Comparison of ENCODE assay signal across 20 cellular contexts in the genomic region with DNA sequence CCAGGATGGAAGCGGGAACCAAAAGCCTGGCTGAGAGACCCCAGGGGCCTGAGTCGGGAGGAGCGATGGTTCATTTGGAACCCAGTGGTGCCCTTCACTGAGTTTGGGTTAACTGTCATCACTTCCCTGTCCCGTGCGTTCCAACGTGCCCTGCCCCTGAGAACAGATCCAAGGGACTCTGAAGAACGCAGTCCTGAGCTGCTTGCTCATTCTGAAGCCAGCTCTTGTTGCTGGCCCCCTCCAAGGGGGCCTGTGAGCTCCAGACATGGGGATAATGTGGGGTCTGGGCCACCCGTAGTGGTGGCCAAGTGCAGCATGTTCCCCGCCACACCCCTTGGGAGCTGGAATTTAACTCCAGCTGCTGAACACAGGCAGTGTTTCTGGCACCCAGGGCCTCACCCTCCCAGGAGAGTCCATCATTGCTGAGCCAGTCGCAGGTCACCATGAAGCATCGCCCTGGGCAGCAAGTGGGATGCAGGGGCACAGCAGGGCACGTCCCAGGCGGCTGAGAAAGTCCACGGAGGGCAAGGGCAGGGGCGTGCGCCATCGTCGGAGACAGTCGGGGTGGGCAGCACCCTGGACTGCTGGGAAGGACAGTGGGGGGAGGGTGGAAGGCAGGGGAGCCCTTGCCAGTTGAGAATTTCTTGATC.
DNase-seq lines count a peak whose midpoint lies in the region; TF ChIP-seq lines count a peak whose summit lies in the region.
"Had no signal": no experiment of that assay in that cellular context is flagged by ENCODE, and none has a peak within 500 bp of the region (broad histone marks: within the 10 kb centered on the region; RNA-seq: fewer than 3 reads in every experiment).

No MANE protein-coding gene starts in this region.

- peaks cover 21% of the 10 kb centered on the region for H3K4me1 ChIP-seq in testis
- no peaks in the 10 kb centered on the region for H3K4me1 ChIP-seq in SJCRH30
- H3K4me1 ChIP-seq: Caco-2 had no signal

- H3K27ac ChIP-seq in coronary artery (no peak overlapping the region), testis (no peak overlapping the region), SJCRH30 (no peak overlapping the region)
- H3K27ac ChIP-seq: 22Rv1, BLaER1, GM23248 had no signal

- H3K27ac Mint-ChIP-seq in activated T-cell treated with anti-CD3 and anti-CD28 coated beads, Interleukin-2, amount 50 U/mL, for 24 hours = no peak overlapping the region
- H3K27ac Mint-ChIP-seq: CD4-positive, alpha-beta memory T cell; H9; HFFc6 had no signal

- TF ChIP-seq POLR2A in testis (IDR thresholded peaks at IDR 0.05) = no peak

- H3K9me3 ChIP-seq in testis (no peaks in the 10 kb centered on the region), SJCRH30 (replicated peaks) (no peaks in the 10 kb centered on the region)
- H3K9me3 ChIP-seq: BLaER1, Caco-2, MG63 had no signal

- no peak for TF ChIP-seq CTCF in coronary artery (IDR thresholded peaks at IDR 0.05)
- no peak for TF ChIP-seq CTCF in testis (IDR thresholded peaks at IDR 0.05)

- no peaks in the 10 kb centered on the region for H3K4me1 Mint-ChIP-seq in activated T-cell treated with anti-CD3 and anti-CD28 coated beads, Interleukin-2, amount 50 U/mL, for 24 hours (ENCODE audit: low read depth)
- H3K4me1 Mint-ChIP-seq: CD4-positive, alpha-beta memory T cell had no signal

- H3K4me3 ChIP-seq in coronary artery = no peak overlapping the region
- H3K4me3 ChIP-seq in testis = no peak overlapping the region
- H3K4me3 ChIP-seq in SJCRH30 = no peak overlapping the region
- H3K4me3 ChIP-seq: BLaER1, GM23248, MG63 had no signal

- intact Hi-C loops in testis (cut with DNase I; ENCODE audit: low total_unique reads) = no loop called here

- no peaks in the 10 kb centered on the region for H3K27me3 Mint-ChIP-seq in activated T-cell treated with anti-CD3 and anti-CD28 coated beads, Interleukin-2, amount 50 U/mL, for 24 hours
- H3K27me3 Mint-ChIP-seq: CD4-positive, alpha-beta memory T cell had no signal

- H3K27me3 ChIP-seq in testis (no peaks in the 10 kb centered on the region), SJCRH30 (no peaks in the 10 kb centered on the region)
- H3K27me3 ChIP-seq: BLaER1, MG63 had no signal

- no peaks in the 10 kb centered on the region for H3K36me3 ChIP-seq in testis (ENCODE audit: low read depth, missing control alignments)
- H3K36me3 ChIP-seq in SJCRH30 = no peaks in the 10 kb centered on the region
- H3K36me3 ChIP-seq: MG63 had no signal

- no peak overlapping the region for H3K4me3 Mint-ChIP-seq in activated T-cell treated with anti-CD3 and anti-CD28 coated beads, Interleukin-2, amount 50 U/mL, for 24 hours
- H3K4me3 Mint-ChIP-seq: CD4-positive, alpha-beta memory T cell; H9; HFFc6 had no signal

- no peaks in the 10 kb centered on the region for H3K9me3 Mint-ChIP-seq in activated T-cell treated with anti-CD3 and anti-CD28 coated beads, Interleukin-2, amount 50 U/mL, for 24 hours
- H3K9me3 Mint-ChIP-seq: CD4-positive, alpha-beta memory T cell; H9 had no signal

- peaks cover 2% of the 10 kb centered on the region for H3K36me3 Mint-ChIP-seq in activated T-cell treated with anti-CD3 and anti-CD28 coated beads, Interleukin-2, amount 50 U/mL, for 24 hours (ENCODE audit: low read depth)
- H3K36me3 Mint-ChIP-seq: CD4-positive, alpha-beta memory T cell had no signal

- 64 to 72% methylated on average over 14 to 19 of the region's 19 CpGs for WGBS in testis, 2 donors

- peak; percentile 7 for DNase-seq in activated T-cell treated with anti-CD3 and anti-CD28 coated beads, Interleukin-2, amount 50 U/mL, for 24 hours
- DNase-seq in activated T-cell treated with anti-CD3 and anti-CD28 coated beads for 4 hours (no peak), coronary artery (ENCODE audit: low spot score) (peak; percentile 62), mesenteric fat pad (ENCODE audit: low spot score) (peak; percentile 89), testis (peak; percentile 31), NOMO-1 treated with dmso at 0.1 percent for 144 hours (lab: John Stamatoyannopoulos, UW; ENCODE audit: unreplicated experiment) (no peak), NCI-H524 treated with DMSO at 0.1 percent for 48 hours (lab: John Stamatoyannopoulos, UW) (no peak), SJCRH30 (no peak)
- DNase-seq: ACHN; CD4-positive, alpha-beta memory T cell; DMS153; GM23248; H9; HFFc6; MG63; NCI-H1417 treated with DMSO at 0.1 percent for 48 hours; NCI-H187 had no signal

Comparison
In these comparisons a context has a peak if more than half of its experiments do, and no peak if none do; other contexts are left out.
1. DNase-seq: peak in activated T-cell treated with anti-CD3 and anti-CD28 coated beads, Interleukin-2, amount 50 U/mL, for 24 hours (single experiment), coronary artery (single experiment), mesenteric fat pad (single experiment) and testis (single experiment); none in activated T-cell treated with anti-CD3 and anti-CD28 coated beads for 4 hours (single experiment), NOMO-1 treated with dmso at 0.1 percent for 144 hours (single experiment), NCI-H524 treated with DMSO at 0.1 percent for 48 hours (single experiment) and SJCRH30 (0 of 2).